9 cellular contexts compared by ENCODE assay signal in the genomic region with DNA sequence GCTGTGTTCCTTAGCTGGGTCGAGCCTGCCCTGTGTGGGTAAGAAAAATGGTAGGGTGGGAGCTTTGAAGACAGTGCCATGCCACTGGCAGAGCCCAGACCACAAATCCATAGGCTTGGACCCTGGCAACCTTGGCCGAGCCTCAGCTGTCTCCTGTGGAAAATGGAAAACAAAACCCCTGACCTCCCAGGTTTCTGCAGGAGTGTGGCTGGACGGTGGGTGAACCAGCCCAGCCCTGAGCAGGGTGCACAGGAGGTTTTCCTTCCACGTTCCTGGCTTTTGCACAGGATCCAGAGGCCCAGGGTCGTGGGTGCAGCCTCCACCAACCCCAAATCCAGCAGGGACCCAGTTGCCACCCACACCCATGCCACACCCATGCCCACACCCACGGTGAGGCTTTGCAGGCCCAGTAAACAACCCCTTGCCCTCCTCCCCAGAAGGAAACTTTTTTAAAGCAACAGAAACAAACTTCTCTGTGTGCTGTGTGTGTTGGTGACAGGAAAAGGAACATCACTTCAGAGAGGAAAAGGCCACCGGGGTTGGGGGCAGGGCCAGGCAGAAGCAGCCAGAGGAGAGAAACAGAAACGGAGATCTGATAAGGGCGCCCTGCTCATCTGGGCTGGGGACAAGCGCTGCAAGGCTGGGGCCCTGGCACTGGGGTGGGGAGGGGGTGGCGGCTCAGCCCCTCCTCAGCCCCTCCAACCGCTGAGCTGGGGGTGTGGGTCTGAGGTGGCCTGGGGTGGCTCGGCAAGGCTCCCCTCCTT. TPM values are rescaled to one million over a fixed set of nuclear protein-coding genes. Genes with fewer than 3 reads are reported as not detected.
A peak's percentile ranks its signal among the peaks of the same experiment; 100 is the strongest.
DNase-seq lines count a peak whose midpoint lies in the region; ATAC-seq and TF ChIP-seq lines count a peak whose summit lies in the region.
"Had no signal": no experiment of that assay in that cellular context is flagged by ENCODE, and none has a peak within 500 bp of the region (broad histone marks: within the 10 kb centered on the region; RNA-seq: fewer than 3 reads in every experiment).

No MANE protein-coding gene starts in this region.

- H3K27me3 Mint-ChIP-seq in activated CD4-positive, alpha-beta T cell treated with anti-CD3 and anti-CD28 coated beads, Interleukin-2, amount 10 ng/mL, durations not matched to agents 24 days and 14 days, result peaks cover 4% of the 10 kb centered on the region

- H3K9me3 ChIP-seq in esophagus muscularis mucosa, result no peaks in the 10 kb centered on the region

- H3K36me3 Mint-ChIP-seq in activated CD4-positive, alpha-beta T cell treated with anti-CD3 and anti-CD28 coated beads, Interleukin-2, amount 10 ng/mL, durations not matched to agents 24 days and 14 days (ENCODE audit: low read depth), result no peaks in the 10 kb centered on the region

- H3K27ac ChIP-seq in esophagus muscularis mucosa (replicated peaks in 1 of 4), result no peak overlapping the region

- TF ChIP-seq CTCF in esophagus muscularis mucosa (IDR thresholded peaks at IDR 0.05), result no peak

- peak; percentile 76 for DNase-seq in KBM-7
- peak; percentile 93 for DNase-seq in activated CD4-positive, alpha-beta T cell treated with anti-CD3 and anti-CD28 coated beads, Interleukin-2, amount 10 ng/mL, durations not matched to agents 24 days and 14 days
- no peak for DNase-seq in left ventricle myocardium superior
- DNase-seq in stimulated activated naive CD8-positive, alpha-beta T cell treated with anti-CD3 and anti-CD28 coated beads, Interleukin-15, Interleukin-2, amounts not matched to agents 100 U/mL and 50 U/mL, for 24 hours, result peak; percentile 68
- no peak for DNase-seq in esophagus muscularis mucosa (ENCODE audit: extremely low spot score)
- DNase-seq in C1 segment of cervical spinal cord (lab: John Stamatoyannopoulos, UW), result no peak
- DNase-seq: NCI-H187 treated with DMSO at 0.1 percent for 48 hours had no signal

- H3K4me3 Mint-ChIP-seq in activated CD4-positive, alpha-beta T cell treated with anti-CD3 and anti-CD28 coated beads, Interleukin-2, amount 10 ng/mL, durations not matched to agents 24 days and 14 days, result peak overlapping the region; percentile 68

- no peak for TF ChIP-seq EP300 in esophagus muscularis mucosa (IDR thresholded peaks at IDR 0.05)

- H3K36me3 ChIP-seq in esophagus muscularis mucosa, result no peaks in the 10 kb centered on the region

- TF ChIP-seq POLR2A in esophagus muscularis mucosa (IDR thresholded peaks at IDR 0.05; ENCODE audit: low read depth), result no peak

- H3K27me3 ChIP-seq in esophagus muscularis mucosa, result no peaks in the 10 kb centered on the region

- peak overlapping the region; percentile 95 for H3K27ac Mint-ChIP-seq in activated CD4-positive, alpha-beta T cell treated with anti-CD3 and anti-CD28 coated beads, Interleukin-2, amount 10 ng/mL, durations not matched to agents 24 days and 14 days

- 56% methylated on average over 12 of the region's 13 CpGs for WGBS in esophagus muscularis mucosa

- peak; percentile 47 for ATAC-seq in left ventricle myocardium superior
- ATAC-seq in stimulated activated naive CD8-positive, alpha-beta T cell treated with anti-CD3 and anti-CD28 coated beads, Interleukin-15, Interleukin-2, amounts not matched to agents 100 U/mL and 50 U/mL, for 24 hours, result peak; percentile 75
- ATAC-seq in HG03045 (IDR thresholded peaks at IDR 0.05; ENCODE audit: unreplicated experiment), result no peak
- no peak for ATAC-seq in esophagus mucosa

- intact Hi-C loops in activated CD4-positive, alpha-beta T cell treated with anti-CD3 and anti-CD28 coated beads, Interleukin-2, amount 10 ng/mL, durations not matched to agents 24 days and 14 days (cut with micrococcal nuclease), result loop anchor here (1.0 to 5.0 kb wide), 2 partner anchors 20 to 76 kb away; partner anchors contain the start of gene ZMIZ1
- intact Hi-C loops in left ventricle myocardium superior (cut with micrococcal nuclease) (no loop called here), esophagus muscularis mucosa (cut with DNase I) (no loop called here)

- H3K9me3 Mint-ChIP-seq in activated CD4-positive, alpha-beta T cell treated with anti-CD3 and anti-CD28 coated beads, Interleukin-2, amount 10 ng/mL, durations not matched to agents 24 days and 14 days, result no peaks in the 10 kb centered on the region

- H3K4me1 Mint-ChIP-seq in activated CD4-positive, alpha-beta T cell treated with anti-CD3 and anti-CD28 coated beads, Interleukin-2, amount 10 ng/mL, durations not matched to agents 24 days and 14 days, result peaks cover 30% of the 10 kb centered on the region

- in situ Hi-C loops in KBM-7 (cut with MboI; ENCODE audit: low pct_unique_long_range_greater_than_20kb, low sequenced_read_pairs), result no loop called here

- H3K4me1 ChIP-seq in esophagus muscularis mucosa, result peaks cover 11 to 16% (median 14%) of the 10 kb centered on the region in 4 donors

- no peak overlapping the region for H3K4me3 ChIP-seq in esophagus muscularis mucosa

RNA-seq across cellular contexts. Expression of gene ZMIZ1, which starts 20.7 kb away (rescaled TPM):
- total RNA-seq in activated CD4-positive, alpha-beta T cell treated with anti-CD3 and anti-CD28 coated beads, Interleukin-2, amount 10 ng/mL, durations not matched to agents 24 days and 14 days, result 66.3 and 71.7 TPM in 2 replicates
- total RNA-seq in left ventricle myocardium superior (49.5 TPM), esophagus muscularis mucosa (10 to 100 TPM; 48.7 to 87.2 (median 66.0) TPM), esophagus mucosa (43.8 TPM)

Comparison
In these comparisons a context has a peak if more than half of its experiments do, and no peak if none do; other contexts are left out.
1. DNase-seq: peak in KBM-7 (single experiment), activated CD4-positive, alpha-beta T cell treated with anti-CD3 and anti-CD28 coated beads, Interleukin-2, amount 10 ng/mL, durations not matched to agents 24 days and 14 days (single experiment) and stimulated activated naive CD8-positive, alpha-beta T cell treated with anti-CD3 and anti-CD28 coated beads, Interleukin-15, Interleukin-2, amounts not matched to agents 100 U/mL and 50 U/mL, for 24 hours (single experiment); none in left ventricle myocardium superior (single experiment), esophagus muscularis mucosa (single experiment) and C1 segment of cervical spinal cord (0 of 14).
2. ATAC-seq: peak in left ventricle myocardium superior (single experiment) and stimulated activated naive CD8-positive, alpha-beta T cell treated with anti-CD3 and anti-CD28 coated beads, Interleukin-15, Interleukin-2, amounts not matched to agents 100 U/mL and 50 U/mL, for 24 hours (single experiment); none in HG03045 (single experiment) and esophagus mucosa (single experiment).